In genomic region chrX:24005867-24006266, GRCh38 we compare ENCODE assay signal across 17 cellular contexts. TPM values are rescaled to one million over a fixed set of nuclear protein-coding genes. Genes with fewer than 3 reads are reported as not detected.
DNase-seq lines count a peak whose midpoint lies in the region; ATAC-seq, FAIRE-seq and TF ChIP-seq lines count a peak whose summit lies in the region.
"Had no signal": no experiment of that assay in that cellular context is flagged by ENCODE, and none has a peak within 500 bp of the region (broad histone marks: within the 10 kb centered on the region; RNA-seq: fewer than 3 reads in every experiment).

No MANE protein-coding gene starts in this region.

- no peak for TF ChIP-seq EP300 in HepG2 (IDR thresholded peaks at IDR 0.05; ENCODE audit: low read depth in 2 of 2, low read length in 2 of 2)
- no peak for TF ChIP-seq EP300 in HepG2 (CRISPR knock-in tag; IDR thresholded peaks at IDR 0.05; ENCODE audit: borderline replicate concordance)

- H3K27ac ChIP-seq in HepG2 (ENCODE audit: extremely low read length, insufficient read depth, low read length) = no peak overlapping the region
- no peak overlapping the region for H3K27ac ChIP-seq in right lobe of liver
- no peak overlapping the region for H3K27ac ChIP-seq in OCI-LY7 (ENCODE audit: low read depth, low read length, poor library complexity, severe bottlenecking)
- no peak overlapping the region for H3K27ac ChIP-seq in CD8-positive, alpha-beta memory T cell (ENCODE audit: low read depth, low read length)

- H3K36me3 ChIP-seq in HepG2 (replicated peaks in 1 of 2; ENCODE audit: control insufficient read depth in 1 of 2, insufficient read depth in 2 of 2, low read length in 2 of 2) (peaks cover 0 to 9% of the 10 kb centered on the region in 2 experiments; a peak in 2 of 5 replicates), right lobe of liver (no peaks in the 10 kb centered on the region), OCI-LY7 (ENCODE audit: insufficient read depth, low read length) (peaks cover 58% of the 10 kb centered on the region)
- no peaks in the 10 kb centered on the region for H3K36me3 ChIP-seq in CD8-positive, alpha-beta memory T cell (ENCODE audit: insufficient read depth, low read length)

- DNase-seq in HepG2 (ENCODE audit: low spot score) (no peak), right lobe of liver (no peak), OCI-LY7 (ENCODE audit: low spot score) (no peak)
- no peak for DNase-seq in activated T-helper 2 cell treated with anti-CD3 and anti-CD28 coated beads, Interferon-gamma antibody, Interleukin-2, Interleukin-4, amounts not matched to agents 10 μg/mL and 5 μg/mL and 100 μg/mL, durations not matched to agents 14 hours and 24 hours and 36 hours (ENCODE audit: low spot score)
- no peak for DNase-seq in CD8-positive, alpha-beta memory T cell
- DNase-seq: C1 segment of cervical spinal cord; CD4-positive, alpha-beta T cell; DMS79; HFFc6 had no signal

- H3K9me2 ChIP-seq in OCI-LY7 (ENCODE audit: insufficient read depth, low read length) = no peaks in the 10 kb centered on the region

- H3K4me3 ChIP-seq in HepG2 (replicated peaks in 1 of 3; ENCODE audit: insufficient read depth in 1 of 3, low read depth in 2 of 3, low read length in 3 of 3) = no peak overlapping the region
- no peak overlapping the region for H3K4me3 ChIP-seq in right lobe of liver
- H3K4me3 ChIP-seq in OCI-LY7 (ENCODE audit: low read depth, low read length, poor library complexity, severe bottlenecking) = no peak overlapping the region
- no peak overlapping the region for H3K4me3 ChIP-seq in CD8-positive, alpha-beta memory T cell (ENCODE audit: low read length)
- H3K4me3 ChIP-seq: HAP-1 had no signal

- H3K4me2 ChIP-seq in HepG2 (ENCODE audit: low read depth, low read length) (no peak overlapping the region), OCI-LY7 (ENCODE audit: low read length) (no peak overlapping the region)

- BruUV-seq in HepG2 (replicated peaks; lab: Mats Ljungman, UMichigan) (TSS peak; percentile 39), OCI-LY7 (replicated peaks; lab: Mats Ljungman, UMichigan) (TSS peak; percentile 36)

- no peaks in the 10 kb centered on the region for H3K9me3 ChIP-seq in HepG2 (ENCODE audit: low read length)
- no peaks in the 10 kb centered on the region for H3K9me3 ChIP-seq in right lobe of liver
- H3K9me3 ChIP-seq in OCI-LY7 (ENCODE audit: low read length) = no peaks in the 10 kb centered on the region
- H3K9me3 ChIP-seq in CD8-positive, alpha-beta memory T cell (ENCODE audit: low read length) = no peaks in the 10 kb centered on the region
- H3K9me3 ChIP-seq: HAP-1 had no signal

- CTCF ChIA-PET in HepG2 (lab: Yijun Ruan, JAX; ENCODE audit: low intra/inter-chr PET ratio, low total read pairs) = no interaction called here
- CTCF ChIA-PET in OCI-LY7 (lab: Charles Lee; ENCODE audit: unreplicated experiment) = no interaction called here
- CTCF ChIA-PET in CD8-positive, alpha-beta memory T cell (lab: Charles Lee) = no interaction called here

- POLR2A ChIA-PET in HepG2 (lab: Yijun Ruan, JAX) = no interaction called here
- POLR2A ChIA-PET in OCI-LY7 (lab: Charles Lee) = no interaction called here
- POLR2A ChIA-PET in CD8-positive, alpha-beta memory T cell (lab: Charles Lee) = interaction anchor here (0.5 kb wide), 1 partner anchor 256 kb away, joined by 6 read pairs; no protein-coding TSS in a partner anchor

- H3K4me3 Mint-ChIP-seq in activated T-helper 2 cell treated with anti-CD3 and anti-CD28 coated beads, Interferon-gamma antibody, Interleukin-2, Interleukin-4, amounts not matched to agents 10 μg/mL and 5 μg/mL and 100 μg/mL, durations not matched to agents 14 hours and 24 hours and 36 hours (ENCODE audit: low read depth) = no peak overlapping the region
- no peak overlapping the region for H3K4me3 Mint-ChIP-seq in CD8-positive, alpha-beta memory T cell
- H3K4me3 Mint-ChIP-seq: B cell; CD4-positive, alpha-beta T cell; HFFc6 had no signal

- H3K27me3 ChIP-seq in HepG2 (ENCODE audit: control insufficient read depth in 1 of 2, insufficient read depth in 2 of 2, low read length in 2 of 2) (no peaks in the 10 kb centered on the region), right lobe of liver (no peaks in the 10 kb centered on the region)
- H3K27me3 ChIP-seq in CD8-positive, alpha-beta memory T cell (ENCODE audit: insufficient read depth, low read length, poor library complexity, severe bottlenecking) = no peaks in the 10 kb centered on the region

- peaks cover 40% of the 10 kb centered on the region for H3K36me3 Mint-ChIP-seq in activated T-helper 2 cell treated with anti-CD3 and anti-CD28 coated beads, Interferon-gamma antibody, Interleukin-2, Interleukin-4, amounts not matched to agents 10 μg/mL and 5 μg/mL and 100 μg/mL, durations not matched to agents 14 hours and 24 hours and 36 hours (ENCODE audit: low read depth)
- H3K36me3 Mint-ChIP-seq in CD8-positive, alpha-beta memory T cell = peaks cover 2 to 29% (median 5%) of the 10 kb centered on the region in 3 donors

- ATAC-seq in HepG2 = no peak
- ATAC-seq in right lobe of liver = no peak
- no peak for ATAC-seq in HG03469 (IDR thresholded peaks at IDR 0.05; ENCODE audit: unreplicated experiment)
- ATAC-seq in HG03025 (IDR thresholded peaks at IDR 0.05; ENCODE audit: low FRiP score, unreplicated experiment) = no peak
- ATAC-seq in HG03439 (IDR thresholded peaks at IDR 0.05; ENCODE audit: unreplicated experiment) = no peak

- WGBS in HepG2 (ENCODE audit: low lambda C conversion rate) = 96% methylated on average over 9 of the region's 9 CpGs
- WGBS in right lobe of liver (ENCODE audit: insufficient coverage, low coverage, low lambda C conversion rate, missing lambda C conversion rate) = 84% methylated on average over 6 of the region's 9 CpGs

- H3K9me3 Mint-ChIP-seq in activated T-helper 2 cell treated with anti-CD3 and anti-CD28 coated beads, Interferon-gamma antibody, Interleukin-2, Interleukin-4, amounts not matched to agents 10 μg/mL and 5 μg/mL and 100 μg/mL, durations not matched to agents 14 hours and 24 hours and 36 hours = no peaks in the 10 kb centered on the region
- peaks cover 0 to 2% (median 0%) of the 10 kb centered on the region in 5 donors for H3K9me3 Mint-ChIP-seq in CD8-positive, alpha-beta memory T cell
- H3K9me3 Mint-ChIP-seq: CD4-positive, alpha-beta T cell; HFFc6 had no signal

- peaks cover 36% of the 10 kb centered on the region for H3K4me1 Mint-ChIP-seq in activated T-helper 2 cell treated with anti-CD3 and anti-CD28 coated beads, Interferon-gamma antibody, Interleukin-2, Interleukin-4, amounts not matched to agents 10 μg/mL and 5 μg/mL and 100 μg/mL, durations not matched to agents 14 hours and 24 hours and 36 hours (ENCODE audit: low read depth)
- peaks cover 18 to 30% (median 27%) of the 10 kb centered on the region in 3 donors for H3K4me1 Mint-ChIP-seq in CD8-positive, alpha-beta memory T cell

- peaks cover 16% of the 10 kb centered on the region for H3K79me2 ChIP-seq in HepG2 (ENCODE audit: insufficient read depth, low read length)
- peaks cover 74% of the 10 kb centered on the region for H3K79me2 ChIP-seq in OCI-LY7 (ENCODE audit: insufficient read depth, low read depth, low read length)

- peak overlapping the region; percentile 12 for H3K27ac Mint-ChIP-seq in activated T-helper 2 cell treated with anti-CD3 and anti-CD28 coated beads, Interferon-gamma antibody, Interleukin-2, Interleukin-4, amounts not matched to agents 10 μg/mL and 5 μg/mL and 100 μg/mL, durations not matched to agents 14 hours and 24 hours and 36 hours
- peak overlapping the region in 1 of 8 donors; percentile 35 for H3K27ac Mint-ChIP-seq in CD8-positive, alpha-beta memory T cell
- H3K27ac Mint-ChIP-seq: B cell, HFFc6 had no signal

- intact Hi-C loops in HepG2 (cut with micrococcal nuclease; ENCODE audit: unreplicated experiment) = no loop called here
- intact Hi-C loops in right lobe of liver (cut with DNase I) = no loop called here
- intact Hi-C loops in OCI-LY7 (cut with micrococcal nuclease; ENCODE audit: unreplicated experiment) = no loop called here
- intact Hi-C loops in activated T-helper 2 cell treated with anti-CD3 and anti-CD28 coated beads, Interferon-gamma antibody, Interleukin-2, Interleukin-4, amounts not matched to agents 10 μg/mL and 5 μg/mL and 100 μg/mL, durations not matched to agents 14 hours and 24 hours and 36 hours (cut with micrococcal nuclease) = loop anchor here (1.0 kb wide), 1 partner anchor 8 kb away; no protein-coding TSS in a partner anchor

- no peak for TF ChIP-seq RAD21 in HepG2 (CRISPR knock-in tag; IDR thresholded peaks at IDR 0.05)

- no peak for TF ChIP-seq CTCF in HepG2 (CRISPR knock-in tag; IDR thresholded peaks at IDR 0.05)
- no peak for TF ChIP-seq CTCF in right lobe of liver (IDR thresholded peaks at IDR 0.05)
- no peak for TF ChIP-seq CTCF in OCI-LY7 (conservative IDR thresholded peaks at IDR 0.05; ENCODE audit: low read length)

- no peak for FAIRE-seq in HepG2 (lab: Jason Lieb, UNC)
- FAIRE-seq: A204.1, GM12891, H1 had no signal

- no peaks in the 10 kb centered on the region for H4K20me1 ChIP-seq in HepG2 (ENCODE audit: insufficient read depth, low read length)
- H4K20me1 ChIP-seq in OCI-LY7 (ENCODE audit: insufficient read depth, low read length) = no peaks in the 10 kb centered on the region

- H2AFZ ChIP-seq in HepG2 (ENCODE audit: low read length) = no peak overlapping the region
- no peak overlapping the region for H2AFZ ChIP-seq in OCI-LY7 (ENCODE audit: low read length)

- H3K9ac ChIP-seq in HepG2 (ENCODE audit: insufficient read depth, low read depth, low read length) = no peak overlapping the region

- in situ Hi-C loops in HepG2 (cut with HindIII; ENCODE audit: extremely low pct_ligation_motif_present, low pct_unique_long_range_greater_than_20kb) = no loop called here

- H3K4me1 ChIP-seq in HepG2 (ENCODE audit: insufficient read depth, low read length) (no peaks in the 10 kb centered on the region), right lobe of liver (no peaks in the 10 kb centered on the region), OCI-LY7 (ENCODE audit: insufficient read depth, low read length, poor library complexity, severe bottlenecking) (peaks cover 7% of the 10 kb centered on the region)
- no peaks in the 10 kb centered on the region for H3K4me1 ChIP-seq in CD8-positive, alpha-beta memory T cell (ENCODE audit: insufficient read depth, low read length)

- no peaks in the 10 kb centered on the region for H3K27me3 Mint-ChIP-seq in activated T-helper 2 cell treated with anti-CD3 and anti-CD28 coated beads, Interferon-gamma antibody, Interleukin-2, Interleukin-4, amounts not matched to agents 10 μg/mL and 5 μg/mL and 100 μg/mL, durations not matched to agents 14 hours and 24 hours and 36 hours (ENCODE audit: low read depth)
- peaks cover 0 to 15% of the 10 kb centered on the region in 2 donors for H3K27me3 Mint-ChIP-seq in CD8-positive, alpha-beta memory T cell
- H3K27me3 Mint-ChIP-seq: B cell; CD4-positive, alpha-beta T cell had no signal

- no peak for TF ChIP-seq POLR2A in HepG2 (IDR thresholded peaks at IDR 0.05; ENCODE audit: insufficient read depth in 1 of 2, low read depth in 2 of 2, low read length in 2 of 2)
- TF ChIP-seq POLR2A in right lobe of liver (IDR thresholded peaks at IDR 0.05) = no peak

RNA-seq across cellular contexts. Expression of gene KLHL15, which starts 21.1 kb away (rescaled TPM):
- total RNA-seq in HepG2 (2016; rRNA removed; fragmentation: Illumina TruSeq; extraction: Trizol) (5.5 and 6.9 TPM in 2 replicates), right lobe of liver (1 to 10 TPM; 4.7 to 6.7 (median 6.0) TPM), OCI-LY7 (2022) (13.8 and 16.6 TPM in 2 replicates)
- total RNA-seq in HepG2 (2016; cell fraction: cytosol; rRNA removed; fragmentation: Illumina TruSeq; extraction: Trizol; ENCODE audit: low read depth) = 0.51 and 0.62 TPM in 2 replicates
- 5.3 and 6.4 TPM in 2 replicates for total RNA-seq in HepG2 (2016; cell fraction: insoluble cytoplasmic fraction; rRNA removed; fragmentation: Illumina TruSeq; extraction: Trizol)
- total RNA-seq in HepG2 (2016; cell fraction: membrane; rRNA removed; fragmentation: Illumina TruSeq; extraction: Trizol) = 1.7 and 2.2 TPM in 2 replicates
- total RNA-seq in HepG2 (2016; cell fraction: nucleus; rRNA removed; fragmentation: Illumina TruSeq; extraction: Trizol) = 7.2 and 8.4 TPM in 2 replicates
- 2.1 and 2.8 TPM in 2 replicates for polyA plus RNA-seq in HepG2 (2011; rRNA removed)
- 0.93 and 1.6 TPM in 2 replicates for polyA plus RNA-seq in HepG2 (2011; cell fraction: cytosol; rRNA removed)
- 2.0 TPM in 2 replicates for polyA plus RNA-seq in HepG2 (2011; cell fraction: nucleus; rRNA removed)
- polyA plus RNA-seq in HepG2 (2012) = 2.3 and 2.5 TPM in 2 replicates
- polyA plus RNA-seq in HepG2 (2016; cell fraction: cytosol; fragmentation: Illumina TruSeq; extraction: Trizol; ENCODE audit: low read depth) = 0.10 and 0.11 TPM in 2 replicates
- 3.6 and 3.9 TPM in 2 replicates for polyA plus RNA-seq in HepG2 (2016; cell fraction: insoluble cytoplasmic fraction; fragmentation: Illumina TruSeq; extraction: Trizol; ENCODE audit: low read depth)
- polyA plus RNA-seq in HepG2 (2016; cell fraction: membrane; fragmentation: Illumina TruSeq; extraction: Trizol; ENCODE audit: low read depth) = 0.63 and 0.66 TPM in 2 replicates
- polyA plus RNA-seq in HepG2 (2016; cell fraction: nucleus; fragmentation: Illumina TruSeq; extraction: Trizol; ENCODE audit: insufficient read depth, low read depth) = 7.2 and 7.3 TPM in 2 replicates
- 2.7 and 15.6 TPM in 2 replicates for polyA minus RNA-seq in HepG2 (2011; rRNA and poly(A)+ RNA removed; ENCODE audit: low replicate concordance)
- polyA minus RNA-seq in HepG2 (2011; cell fraction: cytosol; rRNA and poly(A)+ RNA removed) = 3.5 and 4.1 TPM in 2 replicates
- polyA minus RNA-seq in HepG2 (2011; cell fraction: nucleus; rRNA and poly(A)+ RNA removed) = 8.5 and 13.3 TPM in 2 replicates
- total RNA-seq in OCI-LY7 (2014; rRNA removed; shearing (Covaris generic)) = 10.8 and 13.4 TPM in 2 replicates
- total RNA-seq in activated T-helper 2 cell treated with anti-CD3 and anti-CD28 coated beads, Interferon-gamma antibody, Interleukin-2, Interleukin-4, amounts not matched to agents 10 μg/mL and 5 μg/mL and 100 μg/mL, durations not matched to agents 14 hours and 24 hours and 36 hours = 10.3 and 11.3 TPM in 2 replicates
- 1 to 10 TPM; 8.6 to 8.7 TPM for total RNA-seq in CD8-positive, alpha-beta memory T cell
- 3.6 TPM for polyA plus RNA-seq in CD8-positive, alpha-beta memory T cell

RNA-seq across cellular contexts. Expression of gene EIF2S3, which starts 48.9 kb away (rescaled TPM):
- total RNA-seq in HepG2 (2016; rRNA removed; fragmentation: Illumina TruSeq; extraction: Trizol) (183 and 238 TPM in 2 replicates), right lobe of liver (10 to 100 TPM; 55.1 to 81.1 (median 59.7) TPM), OCI-LY7 (2022) (405 and 440 TPM in 2 replicates)
- 37.3 and 41.7 TPM in 2 replicates for total RNA-seq in HepG2 (2016; cell fraction: cytosol; rRNA removed; fragmentation: Illumina TruSeq; extraction: Trizol; ENCODE audit: low read depth)
- 180 and 236 TPM in 2 replicates for total RNA-seq in HepG2 (2016; cell fraction: insoluble cytoplasmic fraction; rRNA removed; fragmentation: Illumina TruSeq; extraction: Trizol)
- total RNA-seq in HepG2 (2016; cell fraction: membrane; rRNA removed; fragmentation: Illumina TruSeq; extraction: Trizol) = 150 and 183 TPM in 2 replicates
- total RNA-seq in HepG2 (2016; cell fraction: nucleus; rRNA removed; fragmentation: Illumina TruSeq; extraction: Trizol) = 88.9 and 103 TPM in 2 replicates
- 60.2 and 61.0 TPM in 2 replicates for polyA plus RNA-seq in HepG2 (2011; rRNA removed)
- 51.3 and 69.8 TPM in 2 replicates for polyA plus RNA-seq in HepG2 (2011; cell fraction: cytosol; rRNA removed)
- polyA plus RNA-seq in HepG2 (2011; cell fraction: nucleus; rRNA removed) = 54.5 and 74.4 TPM in 2 replicates
- 96.5 and 126 TPM in 2 replicates for polyA plus RNA-seq in HepG2 (2012)
- 25.0 and 25.4 TPM in 2 replicates for polyA plus RNA-seq in HepG2 (2016; cell fraction: cytosol; fragmentation: Illumina TruSeq; extraction: Trizol; ENCODE audit: low read depth)
- 189 and 202 TPM in 2 replicates for polyA plus RNA-seq in HepG2 (2016; cell fraction: insoluble cytoplasmic fraction; fragmentation: Illumina TruSeq; extraction: Trizol; ENCODE audit: low read depth)
- 88.6 and 105 TPM in 2 replicates for polyA plus RNA-seq in HepG2 (2016; cell fraction: membrane; fragmentation: Illumina TruSeq; extraction: Trizol; ENCODE audit: low read depth)
- polyA plus RNA-seq in HepG2 (2016; cell fraction: nucleus; fragmentation: Illumina TruSeq; extraction: Trizol; ENCODE audit: insufficient read depth, low read depth) = 139 and 141 TPM in 2 replicates
- polyA minus RNA-seq in HepG2 (2011; rRNA and poly(A)+ RNA removed; ENCODE audit: low replicate concordance) = 107 and 391 TPM in 2 replicates
- 321 and 334 TPM in 2 replicates for polyA minus RNA-seq in HepG2 (2011; cell fraction: cytosol; rRNA and poly(A)+ RNA removed)
- 66.2 and 96.0 TPM in 2 replicates for polyA minus RNA-seq in HepG2 (2011; cell fraction: nucleus; rRNA and poly(A)+ RNA removed)
- total RNA-seq in OCI-LY7 (2014; rRNA removed; shearing (Covaris generic)) = 231 and 243 TPM in 2 replicates
- 188 and 189 TPM in 2 replicates for total RNA-seq in activated T-helper 2 cell treated with anti-CD3 and anti-CD28 coated beads, Interferon-gamma antibody, Interleukin-2, Interleukin-4, amounts not matched to agents 10 μg/mL and 5 μg/mL and 100 μg/mL, durations not matched to agents 14 hours and 24 hours and 36 hours
- total RNA-seq in CD8-positive, alpha-beta memory T cell = 100 to 1,000 TPM; 259 to 277 TPM
- polyA plus RNA-seq in CD8-positive, alpha-beta memory T cell = 95.6 TPM
